Comparison of ENCODE assay signal across 10 cellular contexts in the genomic region with DNA sequence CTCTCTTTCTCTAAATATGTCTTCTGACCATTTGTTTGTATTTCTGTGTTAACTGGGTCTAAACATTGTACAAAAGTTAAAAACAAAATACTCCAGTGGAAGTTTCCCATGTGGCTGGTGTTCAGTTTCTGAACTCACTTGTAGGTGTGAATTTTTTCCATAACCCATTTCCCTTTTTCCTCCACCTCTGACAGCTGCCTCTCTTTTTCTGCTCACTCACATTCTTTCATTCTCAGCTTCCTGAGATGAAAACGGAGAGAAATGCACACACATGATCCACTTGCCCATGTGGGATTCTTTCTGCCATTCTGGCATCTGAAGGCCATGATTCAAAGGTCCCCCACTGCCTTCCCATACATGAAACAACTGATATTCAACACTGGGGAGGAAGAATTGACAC. TPM values are rescaled to one million over a fixed set of nuclear protein-coding genes. Genes with fewer than 3 reads are reported as not detected.
"Had no signal": no experiment of that assay in that cellular context is flagged by ENCODE, and none has a peak within 500 bp of the region (broad histone marks: within the 10 kb centered on the region; RNA-seq: fewer than 3 reads in every experiment).

No MANE protein-coding gene starts in this region.

- H3K27ac ChIP-seq: HL-60, KMS-11 had no signal

- H3K4me3 ChIP-seq: K562 had no signal

- H3K4me2 ChIP-seq: KMS-11 had no signal

- H3K9ac ChIP-seq: KMS-11 had no signal

- ATAC-seq: K562 had no signal

- H3K27ac Mint-ChIP-seq: IgD-negative memory B cell had no signal

- DNase-seq: IMR-90, KBM-7, KG1 had no signal

- H3K9me3 Mint-ChIP-seq: IgD-negative memory B cell had no signal

- FAIRE-seq: HTR-8/SVneo had no signal

- H3K4me3 Mint-ChIP-seq: IgD-negative memory B cell had no signal

- H3K36me3 Mint-ChIP-seq: IgD-negative memory B cell had no signal

RNA-seq across cellular contexts. Expression of a gene that starts 41.1 kb away (rescaled TPM):
- total RNA-seq: HT-29, HT1080, IMR-90 had no signal
- polyA plus RNA-seq: IgD-negative memory B cell, IMR-90 had no signal
